18 cellular contexts compared by ENCODE assay signal in genomic region chr12:89909753-89910152, GRCh38.
DNase-seq lines count a peak whose midpoint lies in the region; ATAC-seq and TF ChIP-seq lines count a peak whose summit lies in the region.
"Had no signal": no experiment of that assay in that cellular context is flagged by ENCODE, and none has a peak within 500 bp of the region (broad histone marks: within the 10 kb centered on the region; RNA-seq: fewer than 3 reads in every experiment).

No MANE protein-coding gene starts in this region.

- H3K27ac ChIP-seq in HEK293 (ENCODE audit: extremely low read depth, low read depth, low read length) (no peak overlapping the region), mesendoderm (ENCODE audit: low read depth, low read length) (no peak overlapping the region)
- H3K27ac ChIP-seq: 22Rv1; A549; BLaER1 treated with 17β-estradiol and CSF1 and Interleukin-3, amounts not matched to agents 10 nM and 100 nM; C4-2B had no signal

- intact Hi-C loops in activated CD4-positive, alpha-beta T cell treated with anti-CD3 and anti-CD28 coated beads, Interleukin-2, amount 10 ng/mL, durations not matched to agents 24 days and 14 days (cut with micrococcal nuclease) = no loop called here

- H3K56ac ChIP-seq in mesendoderm (ENCODE audit: low read length) = no peak overlapping the region

- ATAC-seq in HG02678 (IDR thresholded peaks at IDR 0.05; ENCODE audit: unreplicated experiment) (no peak), T-cell (replicated peaks in 1 of 4) (no peak)
- ATAC-seq: A549; CD8-positive, alpha-beta T cell had no signal

- no peaks in the 10 kb centered on the region for H3K79me1 ChIP-seq in mesendoderm (ENCODE audit: low read length)

- H3K4ac ChIP-seq in mesendoderm (ENCODE audit: low read depth, low read length) = no peak overlapping the region

- POLR2A ChIA-PET in HEK293 (lab: Yijun Ruan, JAX) (no interaction called here), T-cell (lab: Charles Lee) (interaction anchor here in 1 of 2 donors (0.6 kb wide), 1 partner anchor 273 kb away, joined by 3 read pairs; no protein-coding TSS in a partner anchor)

- no peaks in the 10 kb centered on the region for H3K36me3 ChIP-seq in HEK293 (ENCODE audit: control insufficient read depth in 2 of 2, insufficient read depth in 1 of 2, low read length in 2 of 2)
- H3K36me3 ChIP-seq in mesendoderm (ENCODE audit: control insufficient read depth, insufficient read depth, low read length) = no peaks in the 10 kb centered on the region
- H3K36me3 ChIP-seq: BLaER1 treated with 17β-estradiol and CSF1 and Interleukin-3, amounts not matched to agents 10 nM and 100 nM had no signal

- no peaks in the 10 kb centered on the region for H3K79me2 ChIP-seq in mesendoderm (ENCODE audit: control insufficient read depth, insufficient read depth, low read length)

- DNase-seq in activated CD4-positive, alpha-beta T cell treated with anti-CD3 and anti-CD28 coated beads, Interleukin-2, amount 10 ng/mL, durations not matched to agents 24 days and 14 days = peak; percentile 10
- DNase-seq in activated CD4-positive, alpha-beta T cell treated with anti-CD3 and anti-CD28 coated beads for 1 hour = no peak
- DNase-seq in mesendoderm (peak; percentile 13), T-cell (no peak)
- DNase-seq: AML-193; Caco-2; Calu3; CD4-positive, alpha-beta T cell; CD8-positive, alpha-beta T cell; DMS79 treated with DMSO at 0.1 percent for 48 hours; GF-D8 had no signal

- no peak overlapping the region for H4K8ac ChIP-seq in mesendoderm (ENCODE audit: low read depth, low read length)

- no peak overlapping the region for H2BK5ac ChIP-seq in mesendoderm (ENCODE audit: low read length)

- no peak overlapping the region for H3K18ac ChIP-seq in mesendoderm (ENCODE audit: low read length)

- H3K4me3 ChIP-seq in HEK293 (ENCODE audit: low read depth, low read length) (no peak overlapping the region), mesendoderm (ENCODE audit: low read length) (no peak overlapping the region)
- H3K4me3 ChIP-seq: A549; BLaER1 treated with 17β-estradiol and CSF1 and Interleukin-3, amounts not matched to agents 10 nM and 100 nM had no signal

- WGBS in mesendoderm (ENCODE audit: extremely low coverage, insufficient coverage, low lambda C conversion rate) = no CpG with 5 or more reads among the region's 5 CpGs

- no peaks in the 10 kb centered on the region for H3K36me3 Mint-ChIP-seq in activated CD4-positive, alpha-beta T cell treated with anti-CD3 and anti-CD28 coated beads, Interleukin-2, amount 10 ng/mL, durations not matched to agents 24 days and 14 days (ENCODE audit: low read depth)
- H3K36me3 Mint-ChIP-seq in T-cell = peaks cover 6% of the 10 kb centered on the region
- H3K36me3 Mint-ChIP-seq: CD8-positive, alpha-beta T cell had no signal

- no peak for TF ChIP-seq CTCF in HEK293 (tag by site-specific recombination; IDR thresholded peaks at IDR 0.05)

- H3K27me3 Mint-ChIP-seq in activated CD4-positive, alpha-beta T cell treated with anti-CD3 and anti-CD28 coated beads, Interleukin-2, amount 10 ng/mL, durations not matched to agents 24 days and 14 days = no peaks in the 10 kb centered on the region
- no peaks in the 10 kb centered on the region for H3K27me3 Mint-ChIP-seq in T-cell
- H3K27me3 Mint-ChIP-seq: B cell; CD4-positive, alpha-beta T cell had no signal

- no peak overlapping the region for H3K23ac ChIP-seq in mesendoderm (ENCODE audit: low read length)

- peaks cover 12% of the 10 kb centered on the region for H3K9me3 Mint-ChIP-seq in activated CD4-positive, alpha-beta T cell treated with anti-CD3 and anti-CD28 coated beads, Interleukin-2, amount 10 ng/mL, durations not matched to agents 24 days and 14 days
- peaks cover 5 to 11% (median 7%) of the 10 kb centered on the region in 3 donors for H3K9me3 Mint-ChIP-seq in T-cell

- no peak overlapping the region for H2BK15ac ChIP-seq in mesendoderm (replicated peaks; ENCODE audit: low read depth)

- no peak overlapping the region for H3K9ac ChIP-seq in mesendoderm (ENCODE audit: low read length)
- H3K9ac ChIP-seq: BLaER1 treated with 17β-estradiol and CSF1 and Interleukin-3, amounts not matched to agents 10 nM and 100 nM had no signal

- no peaks in the 10 kb centered on the region for H3K9me3 ChIP-seq in HEK293 (ENCODE audit: control insufficient read depth, insufficient read depth, low read depth, low read length)
- H3K9me3 ChIP-seq: Caco-2 had no signal

- CTCF ChIA-PET in HEK293 (lab: Yijun Ruan, JAX) = interaction anchor here (0.7 kb wide), 1 partner anchor 1358 kb away, joined by 3 read pairs; no protein-coding TSS in a partner anchor
- CTCF ChIA-PET in T-cell (lab: Charles Lee) = no interaction called here

- no peak overlapping the region for H2AK5ac ChIP-seq in mesendoderm (ENCODE audit: low read length)

- H3K27ac Mint-ChIP-seq in activated CD4-positive, alpha-beta T cell treated with anti-CD3 and anti-CD28 coated beads, Interleukin-2, amount 10 ng/mL, durations not matched to agents 24 days and 14 days = no peak overlapping the region
- H3K27ac Mint-ChIP-seq in T-cell = no peak overlapping the region
- H3K27ac Mint-ChIP-seq: B cell; CD4-positive, alpha-beta T cell; CD8-positive, alpha-beta T cell had no signal

- H3K4me1 Mint-ChIP-seq in activated CD4-positive, alpha-beta T cell treated with anti-CD3 and anti-CD28 coated beads, Interleukin-2, amount 10 ng/mL, durations not matched to agents 24 days and 14 days = no peaks in the 10 kb centered on the region
- H3K4me1 Mint-ChIP-seq in T-cell = no peaks in the 10 kb centered on the region
- H3K4me1 Mint-ChIP-seq: B cell had no signal

- no peaks in the 10 kb centered on the region for H3K27me3 ChIP-seq in mesendoderm (ENCODE audit: insufficient read depth, low read length, poor library complexity)
- H3K27me3 ChIP-seq: BLaER1 treated with 17β-estradiol and CSF1 and Interleukin-3, amounts not matched to agents 10 nM and 100 nM had no signal

- no peak overlapping the region for H3K4me2 ChIP-seq in mesendoderm (ENCODE audit: low read length)
- H3K4me2 ChIP-seq: A549; BLaER1 treated with 17β-estradiol and CSF1 and Interleukin-3, amounts not matched to agents 10 nM and 100 nM had no signal

- no peak overlapping the region for H3K4me3 Mint-ChIP-seq in activated CD4-positive, alpha-beta T cell treated with anti-CD3 and anti-CD28 coated beads, Interleukin-2, amount 10 ng/mL, durations not matched to agents 24 days and 14 days
- no peak overlapping the region for H3K4me3 Mint-ChIP-seq in T-cell
- H3K4me3 Mint-ChIP-seq: B cell; CD4-positive, alpha-beta T cell; CD8-positive, alpha-beta T cell had no signal

- H4K5ac ChIP-seq in mesendoderm (ENCODE audit: low read length) = no peak overlapping the region

- H3K4me1 ChIP-seq in HEK293 (ENCODE audit: control insufficient read depth, insufficient read depth, low read length) (peaks cover 10% of the 10 kb centered on the region; the same call in 1 of the 2 replicates), mesendoderm (ENCODE audit: control insufficient read depth, low read depth, low read length) (no peaks in the 10 kb centered on the region)
- H3K4me1 ChIP-seq: A549; BLaER1 treated with 17β-estradiol and CSF1 and Interleukin-3, amounts not matched to agents 10 nM and 100 nM; Caco-2 had no signal

- no peak overlapping the region for H2BK120ac ChIP-seq in mesendoderm (ENCODE audit: low read depth, low read length)

TF ChIP-seq in HEK293, 187 proteins besides CTCF, POLR2A, EP300 and RAD21 (continues in another document):
- TF ChIP-seq ATF2 (tag by site-specific recombination; IDR thresholded peaks at IDR 0.05; ENCODE audit: low read depth) = peak; percentile 60; the same call in 1 of the 2 replicates
- no peak for TF ChIP-seq PRDM4 (tag by site-specific recombination; IDR thresholded peaks at IDR 0.05)
- no peak for TF ChIP-seq ZNF398 (tag by site-specific recombination; IDR thresholded peaks at IDR 0.05)
- TF ChIP-seq YY2 (tag by site-specific recombination; IDR thresholded peaks at IDR 0.05) = no peak

Comparison
In these comparisons a context has a peak if more than half of its experiments do, and no peak if none do; other contexts are left out.
1. DNase-seq: peak in activated CD4-positive, alpha-beta T cell treated with anti-CD3 and anti-CD28 coated beads, Interleukin-2, amount 10 ng/mL, durations not matched to agents 24 days and 14 days (single experiment) and mesendoderm (single experiment); none in activated CD4-positive, alpha-beta T cell treated with anti-CD3 and anti-CD28 coated beads for 1 hour (single experiment) and T-cell (0 of 34).